Comparison of ENCODE assay signal across 1 cellular context in the genomic region with DNA sequence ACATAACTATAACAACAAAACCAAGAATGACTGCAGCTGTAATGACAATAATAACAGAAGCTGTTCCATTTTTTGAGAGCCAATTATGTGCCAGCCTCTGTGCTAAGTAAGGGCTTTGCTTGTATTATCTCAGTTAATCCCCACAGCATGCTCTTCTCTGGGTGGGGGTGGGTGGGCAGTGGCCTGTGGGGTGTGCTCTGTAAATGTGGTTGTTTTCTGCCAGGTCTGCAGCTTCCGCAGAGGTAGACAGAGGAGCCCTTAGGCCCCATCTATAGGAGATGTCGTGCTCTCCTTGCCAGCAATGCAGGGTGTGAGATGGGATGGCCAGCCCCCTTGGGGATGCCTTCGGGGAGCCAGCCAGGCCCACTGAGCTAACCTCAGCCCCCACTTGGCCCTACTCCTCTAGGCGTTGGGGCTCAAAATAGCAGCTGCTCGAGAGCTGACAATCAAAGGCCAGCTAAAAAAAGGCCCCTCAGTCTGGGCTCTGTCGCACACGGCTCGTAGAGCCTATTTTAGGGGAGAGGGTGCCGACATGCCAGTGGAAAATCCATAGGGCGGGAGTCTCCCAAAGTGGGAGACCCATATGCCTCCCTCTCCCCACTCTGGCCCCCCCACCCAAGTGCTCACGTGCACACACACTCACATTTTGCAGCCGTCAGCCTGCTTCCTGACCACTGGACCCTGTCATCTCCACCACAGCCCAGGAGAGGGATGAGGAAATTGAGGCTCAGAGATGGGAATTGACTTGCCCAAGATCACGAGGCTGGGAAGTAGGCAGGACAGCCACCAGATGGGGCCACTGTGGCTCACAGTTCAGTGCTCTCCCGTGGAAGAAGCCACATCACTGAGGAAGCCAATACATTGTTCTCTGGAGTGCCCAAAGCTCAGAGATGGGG.
TF ChIP-seq lines count a peak whose summit lies in the region.

No MANE protein-coding gene starts in this region.

TF ChIP-seq in SK-N-SH treated with all-trans-retinoic acid at 6 μM for 48 hours, 23 proteins besides CTCF, POLR2A, EP300 and RAD21 (continued from another document):
- TF ChIP-seq, protein P1, sequence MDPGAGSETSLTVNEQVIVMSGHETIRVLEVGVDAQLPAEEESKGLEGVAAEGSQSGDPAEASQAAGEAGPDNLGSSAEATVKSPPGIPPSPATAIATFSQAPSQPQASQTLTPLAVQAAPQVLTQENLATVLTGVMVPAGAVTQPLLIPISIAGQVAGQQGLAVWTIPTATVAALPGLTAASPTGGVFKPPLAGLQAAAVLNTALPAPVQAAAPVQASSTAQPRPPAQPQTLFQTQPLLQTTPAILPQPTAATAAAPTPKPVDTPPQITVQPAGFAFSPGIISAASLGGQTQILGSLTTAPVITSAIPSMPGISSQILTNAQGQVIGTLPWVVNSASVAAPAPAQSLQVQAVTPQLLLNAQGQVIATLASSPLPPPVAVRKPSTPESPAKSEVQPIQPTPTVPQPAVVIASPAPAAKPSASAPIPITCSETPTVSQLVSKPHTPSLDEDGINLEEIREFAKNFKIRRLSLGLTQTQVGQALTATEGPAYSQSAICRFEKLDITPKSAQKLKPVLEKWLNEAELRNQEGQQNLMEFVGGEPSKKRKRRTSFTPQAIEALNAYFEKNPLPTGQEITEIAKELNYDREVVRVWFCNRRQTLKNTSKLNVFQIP (CRISPR knock-in tag; IDR thresholded peaks at IDR 0.05; ENCODE audit: borderline replicate concordance, low read depth): no peak
- no peak for TF ChIP-seq ZNF8 (CRISPR knock-in tag; IDR thresholded peaks at IDR 0.05)
- no peak for TF ChIP-seq ZNF565 (CRISPR knock-in tag; conservative IDR thresholded peaks at IDR 0.05; ENCODE audit: low read depth)
- TF ChIP-seq, protein P2, sequence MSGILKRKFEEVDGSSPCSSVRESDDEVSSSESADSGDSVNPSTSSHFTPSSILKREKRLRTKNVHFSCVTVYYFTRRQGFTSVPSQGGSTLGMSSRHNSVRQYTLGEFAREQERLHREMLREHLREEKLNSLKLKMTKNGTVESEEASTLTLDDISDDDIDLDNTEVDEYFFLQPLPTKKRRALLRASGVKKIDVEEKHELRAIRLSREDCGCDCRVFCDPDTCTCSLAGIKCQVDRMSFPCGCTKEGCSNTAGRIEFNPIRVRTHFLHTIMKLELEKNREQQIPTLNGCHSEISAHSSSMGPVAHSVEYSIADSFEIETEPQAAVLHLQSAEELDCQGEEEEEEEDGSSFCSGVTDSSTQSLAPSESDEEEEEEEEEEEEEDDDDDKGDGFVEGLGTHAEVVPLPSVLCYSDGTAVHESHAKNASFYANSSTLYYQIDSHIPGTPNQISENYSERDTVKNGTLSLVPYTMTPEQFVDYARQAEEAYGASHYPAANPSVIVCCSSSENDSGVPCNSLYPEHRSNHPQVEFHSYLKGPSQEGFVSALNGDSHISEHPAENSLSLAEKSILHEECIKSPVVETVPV (CRISPR knock-in tag; IDR thresholded peaks at IDR 0.05): no peak
- no peak for TF ChIP-seq OSR1 (CRISPR knock-in tag; IDR thresholded peaks at IDR 0.05)
- no peak for TF ChIP-seq RARB (CRISPR knock-in tag; IDR thresholded peaks at IDR 0.05)
- TF ChIP-seq, protein P3, sequence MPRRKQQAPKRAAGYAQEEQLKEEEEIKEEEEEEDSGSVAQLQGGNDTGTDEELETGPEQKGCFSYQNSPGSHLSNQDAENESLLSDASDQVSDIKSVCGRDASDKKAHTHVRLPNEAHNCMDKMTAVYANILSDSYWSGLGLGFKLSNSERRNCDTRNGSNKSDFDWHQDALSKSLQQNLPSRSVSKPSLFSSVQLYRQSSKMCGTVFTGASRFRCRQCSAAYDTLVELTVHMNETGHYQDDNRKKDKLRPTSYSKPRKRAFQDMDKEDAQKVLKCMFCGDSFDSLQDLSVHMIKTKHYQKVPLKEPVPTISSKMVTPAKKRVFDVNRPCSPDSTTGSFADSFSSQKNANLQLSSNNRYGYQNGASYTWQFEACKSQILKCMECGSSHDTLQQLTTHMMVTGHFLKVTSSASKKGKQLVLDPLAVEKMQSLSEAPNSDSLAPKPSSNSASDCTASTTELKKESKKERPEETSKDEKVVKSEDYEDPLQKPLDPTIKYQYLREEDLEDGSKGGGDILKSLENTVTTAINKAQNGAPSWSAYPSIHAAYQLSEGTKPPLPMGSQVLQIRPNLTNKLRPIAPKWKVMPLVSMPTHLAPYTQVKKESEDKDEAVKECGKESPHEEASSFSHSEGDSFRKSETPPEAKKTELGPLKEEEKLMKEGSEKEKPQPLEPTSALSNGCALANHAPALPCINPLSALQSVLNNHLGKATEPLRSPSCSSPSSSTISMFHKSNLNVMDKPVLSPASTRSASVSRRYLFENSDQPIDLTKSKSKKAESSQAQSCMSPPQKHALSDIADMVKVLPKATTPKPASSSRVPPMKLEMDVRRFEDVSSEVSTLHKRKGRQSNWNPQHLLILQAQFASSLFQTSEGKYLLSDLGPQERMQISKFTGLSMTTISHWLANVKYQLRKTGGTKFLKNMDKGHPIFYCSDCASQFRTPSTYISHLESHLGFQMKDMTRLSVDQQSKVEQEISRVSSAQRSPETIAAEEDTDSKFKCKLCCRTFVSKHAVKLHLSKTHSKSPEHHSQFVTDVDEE (CRISPR knock-in tag; IDR thresholded peaks at IDR 0.05): no peak
- TF ChIP-seq, protein P4, sequence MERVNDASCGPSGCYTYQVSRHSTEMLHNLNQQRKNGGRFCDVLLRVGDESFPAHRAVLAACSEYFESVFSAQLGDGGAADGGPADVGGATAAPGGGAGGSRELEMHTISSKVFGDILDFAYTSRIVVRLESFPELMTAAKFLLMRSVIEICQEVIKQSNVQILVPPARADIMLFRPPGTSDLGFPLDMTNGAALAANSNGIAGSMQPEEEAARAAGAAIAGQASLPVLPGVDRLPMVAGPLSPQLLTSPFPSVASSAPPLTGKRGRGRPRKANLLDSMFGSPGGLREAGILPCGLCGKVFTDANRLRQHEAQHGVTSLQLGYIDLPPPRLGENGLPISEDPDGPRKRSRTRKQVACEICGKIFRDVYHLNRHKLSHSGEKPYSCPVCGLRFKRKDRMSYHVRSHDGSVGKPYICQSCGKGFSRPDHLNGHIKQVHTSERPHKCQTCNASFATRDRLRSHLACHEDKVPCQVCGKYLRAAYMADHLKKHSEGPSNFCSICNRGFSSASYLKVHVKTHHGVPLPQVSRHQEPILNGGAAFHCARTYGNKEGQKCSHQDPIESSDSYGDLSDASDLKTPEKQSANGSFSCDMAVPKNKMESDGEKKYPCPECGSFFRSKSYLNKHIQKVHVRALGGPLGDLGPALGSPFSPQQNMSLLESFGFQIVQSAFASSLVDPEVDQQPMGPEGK (CRISPR knock-in tag; IDR thresholded peaks at IDR 0.05; ENCODE audit: borderline replicate concordance): no peak
- no peak for TF ChIP-seq ZC3H10 (CRISPR knock-in tag; IDR thresholded peaks at IDR 0.05)
